In the genomic region with DNA sequence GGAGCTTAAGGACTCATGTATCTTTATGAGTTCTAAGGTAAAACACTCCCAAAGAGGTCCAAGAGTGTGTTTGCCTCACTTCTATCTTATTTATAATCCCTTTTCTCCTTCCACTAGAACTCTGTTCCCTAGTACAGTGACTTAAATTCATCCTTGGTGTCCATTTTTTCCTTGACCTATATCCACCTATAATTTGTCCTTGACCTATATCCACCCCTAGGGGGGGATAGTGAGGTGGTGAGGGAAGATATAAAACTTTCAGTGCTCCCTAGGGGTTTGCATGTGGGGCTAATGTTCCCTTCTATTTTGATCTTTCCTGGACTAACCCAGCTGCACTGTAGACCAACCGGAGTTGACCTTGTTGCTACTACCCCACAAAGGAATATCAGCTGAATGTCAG, we compare ENCODE assay signal across 9 cellular contexts.
DNase-seq lines count a peak whose midpoint lies in the region; TF ChIP-seq lines count a peak whose summit lies in the region.
"Had no signal": no experiment of that assay in that cellular context is flagged by ENCODE, and none has a peak within 500 bp of the region (broad histone marks: within the 10 kb centered on the region; RNA-seq: fewer than 3 reads in every experiment).

No MANE protein-coding gene starts in this region.

- TF ChIP-seq CTCF in Loucy (conservative IDR thresholded peaks at IDR 0.05; ENCODE audit: low read length) (peak; percentile 77), dorsolateral prefrontal cortex (IDR thresholded peaks at IDR 0.05 in 54 of 56, conservative IDR thresholded peaks at IDR 0.05 in 2 of 56; ENCODE audit: low read depth in 1 of 56, partially characterized antibody in 56 of 56) (peak in 52 of 56 donors; percentile 13 to 65 (median 41)), smooth muscle cell (IDR thresholded peaks at IDR 0.05; ENCODE audit: borderline replicate concordance, insufficient read depth, poor library complexity, severe bottlenecking) (peak; percentile 36), colonic mucosa (IDR thresholded peaks at IDR 0.05) (no peak)

- no peaks in the 10 kb centered on the region for H3K79me2 ChIP-seq in Loucy (ENCODE audit: insufficient read depth, low read length)
- H3K79me2 ChIP-seq in smooth muscle cell (ENCODE audit: low read depth): no peaks in the 10 kb centered on the region

- DNase-seq in activated CD4-positive, alpha-beta T cell treated with anti-CD3 and anti-CD28 coated beads, Interleukin-2, amount 10 ng/mL, durations not matched to agents 24 days and 14 days: peak; percentile 68
- DNase-seq in activated CD4-positive, alpha-beta T cell treated with anti-CD3 and anti-CD28 coated beads for 48 hours: no peak
- no peak for DNase-seq in dorsolateral prefrontal cortex
- no peak for DNase-seq in smooth muscle cell (lab: John Stamatoyannopoulos, UW; ENCODE audit: unreplicated experiment)
- no peak for DNase-seq in stimulated activated CD4-positive, alpha-beta T cell treated with anti-CD3 and anti-CD28 coated beads, Interleukin-1b, Interleukin-23, amount 100 ng/mL, for 48 hours
- no peak for DNase-seq in colonic mucosa
- no peak for DNase-seq in epidermal melanocyte (ENCODE audit: insufficient read length, low spot score)

- H3F3A ChIP-seq in Loucy (ENCODE audit: low read depth) (no peaks in the 10 kb centered on the region), smooth muscle cell (ENCODE audit: low read depth) (no peaks in the 10 kb centered on the region)

- H3K9me3 ChIP-seq in Loucy (ENCODE audit: insufficient read depth, low read depth, low read length) (no peaks in the 10 kb centered on the region), smooth muscle cell (replicated peaks; ENCODE audit: low read depth) (no peaks in the 10 kb centered on the region), colonic mucosa (no peaks in the 10 kb centered on the region)
- H3K9me3 ChIP-seq: Caco-2 had no signal

- H3K4me1 ChIP-seq in Loucy (ENCODE audit: insufficient read depth, low read length, poor library complexity, severe bottlenecking) (peaks cover 37% of the 10 kb centered on the region), smooth muscle cell (ENCODE audit: low read depth) (no peaks in the 10 kb centered on the region), colonic mucosa (no peaks in the 10 kb centered on the region)
- H3K4me1 ChIP-seq: Caco-2 had no signal

- WGBS in smooth muscle cell (ENCODE audit: low lambda C conversion rate): 86% methylated on average over 1 of the region's 1 CpG

- H3K36me3 ChIP-seq in Loucy (ENCODE audit: insufficient read depth, low read length) (no peaks in the 10 kb centered on the region), smooth muscle cell (ENCODE audit: low read depth) (no peaks in the 10 kb centered on the region), colonic mucosa (no peaks in the 10 kb centered on the region)

- peaks cover 7% of the 10 kb centered on the region for H3K9me3 Mint-ChIP-seq in activated CD4-positive, alpha-beta T cell treated with anti-CD3 and anti-CD28 coated beads, Interleukin-2, amount 10 ng/mL, durations not matched to agents 24 days and 14 days

- H4K20me1 ChIP-seq in Loucy (ENCODE audit: insufficient read depth, low read length, poor library complexity, severe bottlenecking) (no peaks in the 10 kb centered on the region), smooth muscle cell (ENCODE audit: low read depth) (no peaks in the 10 kb centered on the region)

- H3K9ac ChIP-seq in Loucy (ENCODE audit: low read depth, low read length, poor library complexity, severe bottlenecking): no peak overlapping the region
- no peak overlapping the region for H3K9ac ChIP-seq in smooth muscle cell (ENCODE audit: low read depth)
- H3K9ac ChIP-seq in colonic mucosa (ENCODE audit: low read depth in 2 of 2, low read length in 2 of 2): no peak overlapping the region

- no peak overlapping the region; the same call in 1 of the 2 replicates for H2AFZ ChIP-seq in Loucy (ENCODE audit: low read length)
- no peak overlapping the region for H2AFZ ChIP-seq in smooth muscle cell (ENCODE audit: low read depth)

- H3K27me3 ChIP-seq in Loucy (ENCODE audit: insufficient read depth, low read length, poor library complexity, severe bottlenecking) (no peaks in the 10 kb centered on the region), dorsolateral prefrontal cortex (no peaks in the 10 kb centered on the region), smooth muscle cell (ENCODE audit: low read depth) (no peaks in the 10 kb centered on the region), colonic mucosa (no peaks in the 10 kb centered on the region)

- no peak overlapping the region for H3K4me3 Mint-ChIP-seq in activated CD4-positive, alpha-beta T cell treated with anti-CD3 and anti-CD28 coated beads, Interleukin-2, amount 10 ng/mL, durations not matched to agents 24 days and 14 days

- intact Hi-C loops in activated CD4-positive, alpha-beta T cell treated with anti-CD3 and anti-CD28 coated beads, Interleukin-2, amount 10 ng/mL, durations not matched to agents 24 days and 14 days (cut with micrococcal nuclease): loop anchor here (5.0 kb wide), 2 partner anchors 43 to 97 kb away; no protein-coding TSS in a partner anchor
- intact Hi-C loops in dorsolateral prefrontal cortex (cut with DNase I) (no loop called here), colonic mucosa (cut with DNase I) (loop anchor here (5.0 kb wide), 1 partner anchor 78 kb away; no protein-coding TSS in a partner anchor)

- peaks cover 27% of the 10 kb centered on the region for H3K4me1 Mint-ChIP-seq in activated CD4-positive, alpha-beta T cell treated with anti-CD3 and anti-CD28 coated beads, Interleukin-2, amount 10 ng/mL, durations not matched to agents 24 days and 14 days

- H3K4me3 ChIP-seq in Loucy (ENCODE audit: low read length, poor library complexity, severe bottlenecking): no peak overlapping the region
- H3K4me3 ChIP-seq in dorsolateral prefrontal cortex: no peak overlapping the region
- no peak overlapping the region for H3K4me3 ChIP-seq in smooth muscle cell
- H3K4me3 ChIP-seq in colonic mucosa: no peak overlapping the region

- H3K27ac ChIP-seq in dorsolateral prefrontal cortex: no peak overlapping the region
- H3K27ac ChIP-seq in smooth muscle cell (ENCODE audit: low read depth): no peak overlapping the region
- H3K27ac ChIP-seq in colonic mucosa: no peak overlapping the region

- H3K27ac Mint-ChIP-seq in activated CD4-positive, alpha-beta T cell treated with anti-CD3 and anti-CD28 coated beads, Interleukin-2, amount 10 ng/mL, durations not matched to agents 24 days and 14 days: no peak overlapping the region

- no peaks in the 10 kb centered on the region for H3K9me2 ChIP-seq in Loucy (replicated peaks; ENCODE audit: low read depth, low read length)

- no peaks in the 10 kb centered on the region for H3K27me3 Mint-ChIP-seq in activated CD4-positive, alpha-beta T cell treated with anti-CD3 and anti-CD28 coated beads, Interleukin-2, amount 10 ng/mL, durations not matched to agents 24 days and 14 days

- peak overlapping the region; percentile 12 for H3K4me2 ChIP-seq in Loucy (ENCODE audit: low read depth, low read length, poor library complexity, severe bottlenecking)
- H3K4me2 ChIP-seq in smooth muscle cell: no peak overlapping the region

- H3K36me3 Mint-ChIP-seq in activated CD4-positive, alpha-beta T cell treated with anti-CD3 and anti-CD28 coated beads, Interleukin-2, amount 10 ng/mL, durations not matched to agents 24 days and 14 days (ENCODE audit: low read depth): peaks cover 5% of the 10 kb centered on the region

Comparison
In these comparisons a context has a peak if more than half of its experiments do, and no peak if none do; other contexts are left out.
1. intact Hi-C loops: an anchor here in activated CD4-positive, alpha-beta T cell treated with anti-CD3 and anti-CD28 coated beads, Interleukin-2, amount 10 ng/mL, durations not matched to agents 24 days and 14 days (5.0 kb wide) and colonic mucosa (5.0 kb wide); none called in dorsolateral prefrontal cortex.